ENCODE assay signal across 26 cellular contexts in the genomic region with DNA sequence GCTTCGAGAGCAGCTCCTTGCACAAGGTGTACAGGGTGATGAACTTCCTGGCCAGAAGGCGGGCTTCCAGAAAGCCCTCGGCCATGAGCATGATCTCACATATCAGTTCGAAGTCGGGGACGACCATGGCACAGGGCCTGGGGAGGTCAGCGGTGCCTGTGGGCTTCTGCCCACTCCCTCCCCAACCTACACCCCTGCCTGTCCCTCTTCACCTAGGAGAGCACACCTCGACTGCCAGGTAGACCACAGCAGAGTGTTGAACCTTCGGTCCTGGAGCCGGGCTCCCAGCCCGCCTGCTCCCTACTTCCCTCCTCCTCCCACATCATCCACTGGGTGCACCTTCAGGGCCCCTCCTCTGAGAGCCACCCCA.
"Had no signal": no experiment of that assay in that cellular context is flagged by ENCODE, and none has a peak within 500 bp of the region (broad histone marks: within the 10 kb centered on the region; RNA-seq: fewer than 3 reads in every experiment).

No MANE protein-coding gene starts in this region.

- H3K9me3 Mint-ChIP-seq: activated CD4-positive, alpha-beta memory T cell treated with anti-CD3 and anti-CD28 coated beads for 36 hours; activated CD4-positive, alpha-beta T cell treated with anti-CD3 and anti-CD28 coated beads, Interleukin-2, amount 10 ng/mL, durations not matched to agents 24 days and 14 days; activated T-cell treated with anti-CD3 and anti-CD28 coated beads, Interleukin-2, amount 50 U/mL, for 72 hours had no signal

- H3K27ac ChIP-seq: body of pancreas, epithelial cell of prostate, esophagus squamous epithelium, gastroesophageal sphincter had no signal

- H3K36me3 ChIP-seq: esophagus squamous epithelium, gastroesophageal sphincter had no signal

- ATAC-seq: activated CD4-positive, alpha-beta T cell treated with anti-CD3 and anti-CD28 coated beads for 36 hours; activated CD8-positive, alpha-beta memory T cell treated with anti-CD3 and anti-CD28 coated beads, Interleukin-2, amount 10 ng/mL, durations not matched to agents 7 days and 5 days; activated CD8-positive, alpha-beta T cell treated with anti-CD3 and anti-CD28 coated beads, Interleukin-2, amount 10 ng/mL, durations not matched to agents 7 days and 5 days; activated T-cell treated with anti-CD3 and anti-CD28 coated beads, Interleukin-2, amount 50 U/mL, for 72 hours; body of pancreas; gastroesophageal sphincter had no signal

- H3K4me3 Mint-ChIP-seq: activated CD4-positive, alpha-beta memory T cell treated with anti-CD3 and anti-CD28 coated beads for 36 hours; activated CD4-positive, alpha-beta T cell treated with anti-CD3 and anti-CD28 coated beads for 36 hours; activated CD4-positive, alpha-beta T cell treated with anti-CD3 and anti-CD28 coated beads, Interleukin-2, amount 10 ng/mL, durations not matched to agents 24 days and 14 days; activated CD8-positive, alpha-beta memory T cell treated with anti-CD3 and anti-CD28 coated beads, Interleukin-2, amount 10 ng/mL, durations not matched to agents 7 days and 5 days; activated CD8-positive, alpha-beta T cell treated with anti-CD3 and anti-CD28 coated beads, Interleukin-2, amount 10 ng/mL, durations not matched to agents 7 days and 5 days; activated naive CD8-positive, alpha-beta T cell; activated T-cell treated with anti-CD3 and anti-CD28 coated beads, Interleukin-2, amount 50 U/mL, for 72 hours had no signal

- H3K27me3 Mint-ChIP-seq: activated CD4-positive, alpha-beta memory T cell treated with anti-CD3 and anti-CD28 coated beads for 36 hours; activated CD4-positive, alpha-beta T cell treated with anti-CD3 and anti-CD28 coated beads for 36 hours; activated CD4-positive, alpha-beta T cell treated with anti-CD3 and anti-CD28 coated beads, Interleukin-2, amount 10 ng/mL, durations not matched to agents 24 days and 14 days; activated CD8-positive, alpha-beta memory T cell treated with anti-CD3 and anti-CD28 coated beads, Interleukin-2, amount 10 ng/mL, durations not matched to agents 7 days and 5 days; activated naive CD8-positive, alpha-beta T cell had no signal

- H3K9me3 ChIP-seq: body of pancreas, esophagus squamous epithelium, gastroesophageal sphincter had no signal

- H3K4me1 ChIP-seq: body of pancreas had no signal

- H3K4me3 ChIP-seq: body of pancreas, esophagus squamous epithelium, gastroesophageal sphincter had no signal

- H3K4me1 Mint-ChIP-seq: activated CD4-positive, alpha-beta T cell treated with anti-CD3 and anti-CD28 coated beads for 36 hours; activated CD8-positive, alpha-beta memory T cell treated with anti-CD3 and anti-CD28 coated beads, Interleukin-2, amount 10 ng/mL, durations not matched to agents 7 days and 5 days had no signal

- H3K27ac Mint-ChIP-seq: activated CD4-positive, alpha-beta memory T cell treated with anti-CD3 and anti-CD28 coated beads for 36 hours; activated CD4-positive, alpha-beta T cell treated with anti-CD3 and anti-CD28 coated beads for 36 hours; activated CD4-positive, alpha-beta T cell treated with anti-CD3 and anti-CD28 coated beads, Interleukin-2, amount 10 ng/mL, durations not matched to agents 24 days and 14 days; activated CD8-positive, alpha-beta memory T cell treated with anti-CD3 and anti-CD28 coated beads, Interleukin-2, amount 10 ng/mL, durations not matched to agents 7 days and 5 days; activated CD8-positive, alpha-beta T cell treated with anti-CD3 and anti-CD28 coated beads, Interleukin-2, amount 10 ng/mL, durations not matched to agents 7 days and 5 days; activated naive CD8-positive, alpha-beta T cell; activated T-cell treated with anti-CD3 and anti-CD28 coated beads, Interleukin-2, amount 50 U/mL, for 72 hours had no signal

- H3K27me3 ChIP-seq: body of pancreas, gastroesophageal sphincter had no signal

- DNase-seq: activated CD4-positive, alpha-beta memory T cell treated with anti-CD3 and anti-CD28 coated beads for 36 hours; activated CD4-positive, alpha-beta T cell treated with anti-CD3 and anti-CD28 coated beads for 36 hours; activated CD4-positive, alpha-beta T cell treated with anti-CD3 and anti-CD28 coated beads, Interleukin-2, amount 10 ng/mL, durations not matched to agents 24 days and 14 days; activated CD4-positive, CD25-positive, alpha-beta regulatory T cell; activated CD4-positive, CD25-positive, alpha-beta regulatory T cell treated with anti-CD3 and anti-CD28 coated beads, Interleukin-2, amount 50 U/mL, for 72 hours; activated CD8-positive, alpha-beta memory T cell treated with anti-CD3 and anti-CD28 coated beads, Interleukin-2, amount 10 ng/mL, durations not matched to agents 7 days and 5 days; activated CD8-positive, alpha-beta memory T cell treated with anti-CD3 and anti-CD28 coated beads, Interleukin-2, amount 50 U/mL, for 4 hours; activated CD8-positive, alpha-beta T cell treated with anti-CD3 and anti-CD28 coated beads, Interleukin-2, amount 10 ng/mL, durations not matched to agents 7 days and 5 days; activated gamma-delta T cell treated with Interleukin-2 at 50 U/mL for 16 hours; activated naive CD4-positive, alpha-beta T cell treated with anti-CD3 and anti-CD28 coated beads, Interleukin-2, amount 50 U/mL, for 16 hours; activated naive CD4-positive, alpha-beta T cell treated with Interleukin-2 at 50 U/mL for 16 hours; activated T-cell treated with anti-CD3 and anti-CD28 coated beads, Interleukin-2, amount 50 U/mL, for 1 hour; activated T-cell treated with anti-CD3 and anti-CD28 coated beads, Interleukin-2, amount 50 U/mL, for 72 hours; amniotic stem cell; anterior cingulate cortex; body of pancreas; caudate nucleus; cortex of kidney; dermis blood vessel endothelial cell; effector CD8-positive, alpha-beta T cell; esophagus squamous epithelium; foreskin melanocyte; T-helper 2 cell had no signal

- H3K36me3 Mint-ChIP-seq: activated CD4-positive, alpha-beta memory T cell treated with anti-CD3 and anti-CD28 coated beads for 36 hours; activated CD8-positive, alpha-beta memory T cell treated with anti-CD3 and anti-CD28 coated beads, Interleukin-2, amount 10 ng/mL, durations not matched to agents 7 days and 5 days; activated naive CD8-positive, alpha-beta T cell had no signal
